In genomic region chr16:19389246-19389645, GRCh38 we compare ENCODE assay signal across 1 cellular context.
A peak's percentile ranks its signal among the peaks of the same experiment; 100 is the strongest.
TF ChIP-seq lines count a peak whose summit lies in the region.

No MANE protein-coding gene starts in this region.

TF ChIP-seq in HEK293, 187 proteins besides CTCF, POLR2A, EP300 and RAD21 (continued from another document and continues in another):
- no peak for TF ChIP-seq ZNF157 (tag by site-specific recombination; IDR thresholded peaks at IDR 0.05)
- TF ChIP-seq, protein P1, sequence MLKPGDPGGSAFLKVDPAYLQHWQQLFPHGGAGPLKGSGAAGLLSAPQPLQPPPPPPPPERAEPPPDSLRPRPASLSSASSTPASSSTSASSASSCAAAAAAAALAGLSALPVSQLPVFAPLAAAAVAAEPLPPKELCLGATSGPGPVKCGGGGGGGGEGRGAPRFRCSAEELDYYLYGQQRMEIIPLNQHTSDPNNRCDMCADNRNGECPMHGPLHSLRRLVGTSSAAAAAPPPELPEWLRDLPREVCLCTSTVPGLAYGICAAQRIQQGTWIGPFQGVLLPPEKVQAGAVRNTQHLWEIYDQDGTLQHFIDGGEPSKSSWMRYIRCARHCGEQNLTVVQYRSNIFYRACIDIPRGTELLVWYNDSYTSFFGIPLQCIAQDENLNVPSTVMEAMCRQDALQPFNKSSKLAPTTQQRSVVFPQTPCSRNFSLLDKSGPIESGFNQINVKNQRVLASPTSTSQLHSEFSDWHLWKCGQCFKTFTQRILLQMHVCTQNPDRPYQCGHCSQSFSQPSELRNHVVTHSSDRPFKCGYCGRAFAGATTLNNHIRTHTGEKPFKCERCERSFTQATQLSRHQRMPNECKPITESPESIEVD (tag by site-specific recombination; IDR thresholded peaks at IDR 0.05): no peak
- TF ChIP-seq ZIC2 (tag by site-specific recombination; IDR thresholded peaks at IDR 0.05): peak; percentile 88
- no peak for TF ChIP-seq ZNF658 (tag by site-specific recombination; IDR thresholded peaks at IDR 0.05)
- no peak for TF ChIP-seq ZNF121 (tag by site-specific recombination; IDR thresholded peaks at IDR 0.05)
- no peak for TF ChIP-seq ZNF529 (tag by site-specific recombination; IDR thresholded peaks at IDR 0.05; ENCODE audit: insufficient replicate concordance)
- TF ChIP-seq ZNF837 (tag by site-specific recombination; IDR thresholded peaks at IDR 0.05): no peak
- no peak for TF ChIP-seq ZNF548 (tag by site-specific recombination; IDR thresholded peaks at IDR 0.05)
- TF ChIP-seq ZNF423 (tag by site-specific recombination; IDR thresholded peaks at IDR 0.05): no peak
- TF ChIP-seq KLF1 (tag by site-specific recombination; IDR thresholded peaks at IDR 0.05): no peak
- TF ChIP-seq ZSCAN23 (tag by site-specific recombination; IDR thresholded peaks at IDR 0.05): no peak
- TF ChIP-seq ZNF600 (tag by site-specific recombination; IDR thresholded peaks at IDR 0.05): peak; percentile 23; the same call in 1 of the 2 replicates
- TF ChIP-seq SP2 (tag by site-specific recombination; IDR thresholded peaks at IDR 0.05): no peak
- 0 out of 2 replicates have a peak, but pooled peaks have one; percentile 54 for TF ChIP-seq TRIM28 (IDR thresholded peaks at IDR 0.05; ENCODE audit: borderline replicate concordance, low read length)
- TF ChIP-seq ZNF561 (tag by site-specific recombination; IDR thresholded peaks at IDR 0.05; ENCODE audit: borderline replicate concordance): 0 out of 2 replicates have a peak, but pooled peaks have one; percentile 44
- no peak for TF ChIP-seq ZNF544 (tag by site-specific recombination; IDR thresholded peaks at IDR 0.05)
- no peak for TF ChIP-seq EGR2 (tag by site-specific recombination; IDR thresholded peaks at IDR 0.05; ENCODE audit: low read depth)
- TF ChIP-seq INSM2 (tag by site-specific recombination; IDR thresholded peaks at IDR 0.05): no peak
- peak; percentile 98 for TF ChIP-seq ZBTB48 (tag by site-specific recombination; IDR thresholded peaks at IDR 0.05)
- TF ChIP-seq ZNF155 (tag by site-specific recombination; IDR thresholded peaks at IDR 0.05): no peak
- TF ChIP-seq, protein P2, sequence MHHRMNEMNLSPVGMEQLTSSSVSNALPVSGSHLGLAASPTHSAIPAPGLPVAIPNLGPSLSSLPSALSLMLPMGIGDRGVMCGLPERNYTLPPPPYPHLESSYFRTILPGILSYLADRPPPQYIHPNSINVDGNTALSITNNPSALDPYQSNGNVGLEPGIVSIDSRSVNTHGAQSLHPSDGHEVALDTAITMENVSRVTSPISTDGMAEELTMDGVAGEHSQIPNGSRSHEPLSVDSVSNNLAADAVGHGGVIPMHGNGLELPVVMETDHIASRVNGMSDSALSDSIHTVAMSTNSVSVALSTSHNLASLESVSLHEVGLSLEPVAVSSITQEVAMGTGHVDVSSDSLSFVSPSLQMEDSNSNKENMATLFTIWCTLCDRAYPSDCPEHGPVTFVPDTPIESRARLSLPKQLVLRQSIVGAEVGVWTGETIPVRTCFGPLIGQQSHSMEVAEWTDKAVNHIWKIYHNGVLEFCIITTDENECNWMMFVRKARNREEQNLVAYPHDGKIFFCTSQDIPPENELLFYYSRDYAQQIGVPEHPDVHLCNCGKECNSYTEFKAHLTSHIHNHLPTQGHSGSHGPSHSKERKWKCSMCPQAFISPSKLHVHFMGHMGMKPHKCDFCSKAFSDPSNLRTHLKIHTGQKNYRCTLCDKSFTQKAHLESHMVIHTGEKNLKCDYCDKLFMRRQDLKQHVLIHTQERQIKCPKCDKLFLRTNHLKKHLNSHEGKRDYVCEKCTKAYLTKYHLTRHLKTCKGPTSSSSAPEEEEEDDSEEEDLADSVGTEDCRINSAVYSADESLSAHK (tag by site-specific recombination; IDR thresholded peaks at IDR 0.05): no peak
- 0 out of 2 replicates have a peak, but pooled peaks have one; percentile 50 for TF ChIP-seq ZBTB8A (tag by site-specific recombination; IDR thresholded peaks at IDR 0.05)
- no peak for TF ChIP-seq ZNF280D (tag by site-specific recombination; IDR thresholded peaks at IDR 0.05)
- TF ChIP-seq ZBTB20 (tag by site-specific recombination; IDR thresholded peaks at IDR 0.05): 0 out of 2 replicates have a peak, but pooled peaks have one; percentile 13
- no peak for TF ChIP-seq ZNF138 (tag by site-specific recombination; IDR thresholded peaks at IDR 0.05; ENCODE audit: borderline replicate concordance)
- TF ChIP-seq REPIN1 (tag by site-specific recombination; IDR thresholded peaks at IDR 0.05; ENCODE audit: low read depth): no peak
- TF ChIP-seq, protein P3, sequence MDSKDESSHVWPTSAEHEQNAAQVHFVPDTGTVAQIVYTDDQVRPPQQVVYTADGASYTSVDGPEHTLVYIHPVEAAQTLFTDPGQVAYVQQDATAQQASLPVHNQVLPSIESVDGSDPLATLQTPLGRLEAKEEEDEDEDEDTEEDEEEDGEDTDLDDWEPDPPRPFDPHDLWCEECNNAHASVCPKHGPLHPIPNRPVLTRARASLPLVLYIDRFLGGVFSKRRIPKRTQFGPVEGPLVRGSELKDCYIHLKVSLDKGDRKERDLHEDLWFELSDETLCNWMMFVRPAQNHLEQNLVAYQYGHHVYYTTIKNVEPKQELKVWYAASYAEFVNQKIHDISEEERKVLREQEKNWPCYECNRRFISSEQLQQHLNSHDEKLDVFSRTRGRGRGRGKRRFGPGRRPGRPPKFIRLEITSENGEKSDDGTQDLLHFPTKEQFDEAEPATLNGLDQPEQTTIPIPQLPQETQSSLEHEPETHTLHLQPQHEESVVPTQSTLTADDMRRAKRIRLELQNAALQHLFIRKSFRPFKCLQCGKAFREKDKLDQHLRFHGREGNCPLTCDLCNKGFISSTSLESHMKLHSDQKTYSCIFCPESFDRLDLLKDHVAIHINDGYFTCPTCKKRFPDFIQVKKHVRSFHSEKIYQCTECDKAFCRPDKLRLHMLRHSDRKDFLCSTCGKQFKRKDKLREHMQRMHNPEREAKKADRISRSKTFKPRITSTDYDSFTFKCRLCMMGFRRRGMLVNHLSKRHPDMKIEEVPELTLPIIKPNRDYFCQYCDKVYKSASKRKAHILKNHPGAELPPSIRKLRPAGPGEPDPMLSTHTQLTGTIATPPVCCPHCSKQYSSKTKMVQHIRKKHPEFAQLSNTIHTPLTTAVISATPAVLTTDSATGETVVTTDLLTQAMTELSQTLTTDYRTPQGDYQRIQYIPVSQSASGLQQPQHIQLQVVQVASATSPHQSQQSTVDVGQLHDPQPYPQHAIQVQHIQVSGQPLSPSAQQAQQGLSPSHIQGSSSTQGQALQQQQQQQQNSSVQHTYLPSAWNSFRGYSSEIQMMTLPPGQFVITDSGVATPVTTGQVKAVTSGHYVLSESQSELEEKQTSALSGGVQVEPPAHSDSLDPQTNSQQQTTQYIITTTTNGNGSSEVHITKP (tag by site-specific recombination; IDR thresholded peaks at IDR 0.05): peak; percentile 43; the same call in 1 of the 2 replicates
- TF ChIP-seq ZFP37 (tag by site-specific recombination; IDR thresholded peaks at IDR 0.05): no peak
- no peak for TF ChIP-seq ZNF670 (tag by site-specific recombination; IDR thresholded peaks at IDR 0.05; ENCODE audit: low read depth)
- peak; percentile 88 for TF ChIP-seq ZNF707 (tag by site-specific recombination; IDR thresholded peaks at IDR 0.05)
- TF ChIP-seq ZNF768 (tag by site-specific recombination; IDR thresholded peaks at IDR 0.05): no peak
- TF ChIP-seq ZNF629 (tag by site-specific recombination; IDR thresholded peaks at IDR 0.05): peak; percentile 75
- no peak for TF ChIP-seq ZNF341 (tag by site-specific recombination; IDR thresholded peaks at IDR 0.05; ENCODE audit: low read depth)
- 0 out of 2 replicates have a peak, but pooled peaks have one; percentile 19 for TF ChIP-seq IKZF3 (tag by site-specific recombination; IDR thresholded peaks at IDR 0.05)
- TF ChIP-seq ZNF140 (tag by site-specific recombination; IDR thresholded peaks at IDR 0.05): no peak
- no peak for TF ChIP-seq GLI2 (tag by site-specific recombination; IDR thresholded peaks at IDR 0.05; ENCODE audit: borderline replicate concordance, low read depth)
- no peak for TF ChIP-seq ZNF76 (tag by site-specific recombination; IDR thresholded peaks at IDR 0.05; ENCODE audit: borderline replicate concordance, low read depth)
- TF ChIP-seq ZNF624 (tag by site-specific recombination; IDR thresholded peaks at IDR 0.05): no peak
- no peak for TF ChIP-seq ZNF610 (tag by site-specific recombination; IDR thresholded peaks at IDR 0.05; ENCODE audit: borderline replicate concordance)
- no peak for TF ChIP-seq ZNF211 (tag by site-specific recombination; IDR thresholded peaks at IDR 0.05; ENCODE audit: low read depth)
- TF ChIP-seq OVOL3 (tag by site-specific recombination; IDR thresholded peaks at IDR 0.05): no peak
- TF ChIP-seq, protein P4, sequence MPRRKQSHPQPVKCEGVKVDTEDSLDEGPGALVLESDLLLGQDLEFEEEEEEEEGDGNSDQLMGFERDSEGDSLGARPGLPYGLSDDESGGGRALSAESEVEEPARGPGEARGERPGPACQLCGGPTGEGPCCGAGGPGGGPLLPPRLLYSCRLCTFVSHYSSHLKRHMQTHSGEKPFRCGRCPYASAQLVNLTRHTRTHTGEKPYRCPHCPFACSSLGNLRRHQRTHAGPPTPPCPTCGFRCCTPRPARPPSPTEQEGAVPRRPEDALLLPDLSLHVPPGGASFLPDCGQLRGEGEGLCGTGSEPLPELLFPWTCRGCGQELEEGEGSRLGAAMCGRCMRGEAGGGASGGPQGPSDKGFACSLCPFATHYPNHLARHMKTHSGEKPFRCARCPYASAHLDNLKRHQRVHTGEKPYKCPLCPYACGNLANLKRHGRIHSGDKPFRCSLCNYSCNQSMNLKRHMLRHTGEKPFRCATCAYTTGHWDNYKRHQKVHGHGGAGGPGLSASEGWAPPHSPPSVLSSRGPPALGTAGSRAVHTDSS (tag by site-specific recombination; IDR thresholded peaks at IDR 0.05): no peak
- no peak for TF ChIP-seq HIC1 (tag by site-specific recombination; IDR thresholded peaks at IDR 0.05)
- TF ChIP-seq ATF2 (tag by site-specific recombination; IDR thresholded peaks at IDR 0.05; ENCODE audit: low read depth): no peak
- TF ChIP-seq ZNF701 (tag by site-specific recombination; IDR thresholded peaks at IDR 0.05): no peak
- TF ChIP-seq SETDB1 (IDR thresholded peaks at IDR 0.05; ENCODE audit: insufficient read length, low read length): no peak
